In the genomic region with DNA sequence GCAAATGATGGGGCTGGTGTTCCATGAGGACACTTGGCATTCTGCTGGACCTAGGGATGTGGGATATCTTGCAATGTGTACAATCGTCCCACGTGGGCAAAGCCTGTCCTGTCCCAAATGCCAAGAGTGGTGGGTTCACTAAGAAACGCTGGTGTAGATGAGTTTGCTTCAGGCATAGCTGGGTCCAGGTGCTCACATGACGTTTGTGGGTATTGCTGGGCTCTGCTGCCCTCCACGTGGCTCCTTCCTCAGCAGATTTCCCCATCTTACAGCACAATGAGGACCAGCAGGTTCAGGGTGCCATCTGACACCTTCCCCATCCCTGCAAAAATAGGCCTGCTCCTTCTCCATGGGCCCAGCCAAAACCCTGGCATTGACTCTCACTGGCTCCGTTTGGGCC, we compare ENCODE assay signal across 26 cellular contexts.
"Had no signal": no experiment of that assay in that cellular context is flagged by ENCODE, and none has a peak within 500 bp of the region (broad histone marks: within the 10 kb centered on the region; RNA-seq: fewer than 3 reads in every experiment).

No MANE protein-coding gene starts in this region.

- H3K27ac Mint-ChIP-seq: activated B cell treated with CpG ODN at 0.5 μM for 24 hours; activated CD8-positive, alpha-beta T cell treated with anti-CD3 and anti-CD28 coated beads for 36 hours; activated naive CD8-positive, alpha-beta T cell; activated T-helper 17 cell treated with anti-CD3 and anti-CD28 coated beads, Interleukin-2, amount 50 U/mL, for 72 hours; T-cell; T-helper 1 cell treated with Interleukin-12 subunit alpha and Interleukin-12 subunit beta and Interleukin-4 antibody, amounts not matched to agents 30 μg/mL and 1 μg/mL, for 36 hours; T-helper 2 cell treated with Interferon-gamma antibody and Interleukin-4, amounts not matched to agents 5 μg/mL and 100 μg/mL, for 36 hours had no signal

- H3K36me3 ChIP-seq: brain microvascular endothelial cell, WERI-Rb-1 had no signal

- H3K36me3 Mint-ChIP-seq: activated naive CD8-positive, alpha-beta T cell; T-cell had no signal

- DNase-seq: activated B cell treated with CpG ODN at 0.5 μM for 24 hours; activated CD4-positive, alpha-beta T cell treated with anti-CD3 and anti-CD28 coated beads for 48 hours; activated CD4-positive, alpha-beta T cell treated with anti-CD3 and anti-CD28 coated beads, Interleukin-2, amount 50 U/mL, for 1 hour; activated CD4-positive, alpha-beta T cell treated with anti-CD3 and anti-CD28 coated beads, Interleukin-2, amount 50 U/mL, for 48 hours; activated CD8-positive, alpha-beta memory T cell treated with anti-CD3 and anti-CD28 coated beads for 24 hours; activated CD8-positive, alpha-beta T cell treated with anti-CD3 and anti-CD28 coated beads for 36 hours; activated effector memory CD4-positive, alpha-beta T cell treated with Interleukin-2 at 50 U/mL for 16 hours; activated gamma-delta T cell treated with Interleukin-2 at 50 U/mL for 16 hours; activated naive CD4-positive, alpha-beta T cell treated with anti-CD3 and anti-CD28 coated beads, Interleukin-2, amount 50 U/mL, for 16 hours; activated naive CD4-positive, alpha-beta T cell treated with Interleukin-2 at 50 U/mL for 16 hours; activated T-cell treated with anti-CD3 and anti-CD28 coated beads, Interleukin-2, amount 50 U/mL, for 4 hours; amniotic stem cell; brain microvascular endothelial cell; cortex of kidney; dermis blood vessel endothelial cell; effector CD8-positive, alpha-beta T cell; T-cell; T1000; WERI-Rb-1 had no signal

- H3K27ac ChIP-seq: brain microvascular endothelial cell, epithelial cell of prostate, WERI-Rb-1 had no signal

- H3K27me3 ChIP-seq: brain microvascular endothelial cell had no signal

- H3K27me3 Mint-ChIP-seq: activated CD8-positive, alpha-beta T cell treated with anti-CD3 and anti-CD28 coated beads for 36 hours; activated naive CD8-positive, alpha-beta T cell; activated T-helper 17 cell treated with anti-CD3 and anti-CD28 coated beads, Interleukin-2, amount 50 U/mL, for 72 hours; central memory CD8-positive, alpha-beta T cell had no signal

- H3K4me1 Mint-ChIP-seq: activated B cell treated with CpG ODN at 0.5 μM for 24 hours; activated T-helper 17 cell treated with anti-CD3 and anti-CD28 coated beads, Interleukin-2, amount 50 U/mL, for 72 hours; central memory CD8-positive, alpha-beta T cell had no signal

- H3K9me3 Mint-ChIP-seq: activated B cell treated with CpG ODN at 0.5 μM for 24 hours; activated CD8-positive, alpha-beta T cell treated with anti-CD3 and anti-CD28 coated beads for 36 hours; activated T-cell treated with anti-CD3 and anti-CD28 coated beads, Interleukin-2, amount 50 U/mL, for 4 hours; activated T-helper 17 cell treated with anti-CD3 and anti-CD28 coated beads, Interleukin-2, amount 50 U/mL, for 72 hours; central memory CD8-positive, alpha-beta T cell; T-cell; T-helper 1 cell treated with Interleukin-12 subunit alpha and Interleukin-12 subunit beta and Interleukin-4 antibody, amounts not matched to agents 30 μg/mL and 1 μg/mL, for 36 hours; T-helper 2 cell treated with Interferon-gamma antibody and Interleukin-4, amounts not matched to agents 5 μg/mL and 100 μg/mL, for 36 hours had no signal

- ATAC-seq: activated CD4-positive, CD25-positive, alpha-beta regulatory T cell treated with anti-CD3 and anti-CD28 coated beads, Interleukin-2, amount 50 U/mL, for 24 hours; activated CD8-positive, alpha-beta T cell treated with anti-CD3 and anti-CD28 coated beads for 36 hours; activated T-cell treated with anti-CD3 and anti-CD28 coated beads, Interleukin-2, amount 50 U/mL, for 4 hours; activated T-helper 17 cell treated with anti-CD3 and anti-CD28 coated beads, Interleukin-2, amount 50 U/mL, for 72 hours; T-cell had no signal

- H3K4me3 Mint-ChIP-seq: activated B cell treated with CpG ODN at 0.5 μM for 24 hours; activated CD8-positive, alpha-beta T cell treated with anti-CD3 and anti-CD28 coated beads for 36 hours; activated naive CD8-positive, alpha-beta T cell; activated T-cell treated with anti-CD3 and anti-CD28 coated beads, Interleukin-2, amount 50 U/mL, for 4 hours; activated T-helper 17 cell treated with anti-CD3 and anti-CD28 coated beads, Interleukin-2, amount 50 U/mL, for 72 hours; central memory CD8-positive, alpha-beta T cell; T-cell; T-helper 1 cell treated with Interleukin-12 subunit alpha and Interleukin-12 subunit beta and Interleukin-4 antibody, amounts not matched to agents 30 μg/mL and 1 μg/mL, for 36 hours; T-helper 2 cell treated with Interferon-gamma antibody and Interleukin-4, amounts not matched to agents 5 μg/mL and 100 μg/mL, for 36 hours had no signal
